ENCODE assay signal across 9 cellular contexts in the genomic region with DNA sequence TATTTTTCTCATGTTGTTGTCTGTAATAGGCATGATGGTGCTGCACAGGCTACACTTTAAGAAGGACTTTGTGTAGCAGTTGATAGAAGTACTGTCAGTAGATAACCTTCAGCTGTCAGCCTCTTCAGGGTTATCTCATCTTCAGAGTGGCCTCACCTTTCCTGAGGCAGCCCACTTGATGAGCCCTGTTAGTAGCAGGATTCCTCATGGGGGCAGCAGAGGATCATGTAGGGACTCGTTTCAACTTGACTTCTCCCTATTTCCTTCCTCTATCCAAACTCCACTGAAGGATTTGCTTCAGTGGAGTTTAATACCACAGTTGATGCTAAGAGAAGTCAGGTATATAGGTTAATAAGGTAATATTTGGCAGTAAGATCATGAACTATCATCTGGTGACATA.
DNase-seq lines count a peak whose midpoint lies in the region; ATAC-seq and TF ChIP-seq lines count a peak whose summit lies in the region.
"Had no signal": no experiment of that assay in that cellular context is flagged by ENCODE, and none has a peak within 500 bp of the region (broad histone marks: within the 10 kb centered on the region; RNA-seq: fewer than 3 reads in every experiment).

No MANE protein-coding gene starts in this region.

- H3K79me2 ChIP-seq in OCI-LY1 (ENCODE audit: insufficient read depth, low read length), result no peaks in the 10 kb centered on the region
- H3K79me2 ChIP-seq in hepatocyte, result no peaks in the 10 kb centered on the region

- no peak overlapping the region for H3K27ac ChIP-seq in HEK293 (ENCODE audit: extremely low read depth, low read depth, low read length)
- H3K27ac ChIP-seq in OCI-LY1 (ENCODE audit: low read depth, low read length, poor library complexity, severe bottlenecking), result no peak overlapping the region
- H3K27ac ChIP-seq in hepatocyte, result no peak overlapping the region
- no peak overlapping the region for H3K27ac ChIP-seq in uterus
- H3K27ac ChIP-seq in CD8-positive, alpha-beta memory T cell (ENCODE audit: low read depth, low read length), result no peak overlapping the region

- no peaks in the 10 kb centered on the region for H3K36me3 Mint-ChIP-seq in CD8-positive, alpha-beta memory T cell

- intact Hi-C loops in uterus (cut with DNase I; ENCODE audit: low total_unique reads), result no loop called here

- H3K4me1 ChIP-seq in HEK293 (ENCODE audit: control insufficient read depth, insufficient read depth, low read length) (no peaks in the 10 kb centered on the region), OCI-LY1 (ENCODE audit: insufficient read depth, low read length, severe bottlenecking) (no peaks in the 10 kb centered on the region), hepatocyte (ENCODE audit: insufficient read depth) (no peaks in the 10 kb centered on the region), uterus (no peaks in the 10 kb centered on the region)
- no peaks in the 10 kb centered on the region for H3K4me1 ChIP-seq in CD8-positive, alpha-beta memory T cell (ENCODE audit: insufficient read depth, low read length)

- POLR2A ChIA-PET in HEK293 (lab: Yijun Ruan, JAX), result no interaction called here
- POLR2A ChIA-PET in CD8-positive, alpha-beta memory T cell (lab: Charles Lee), result no interaction called here

- H3K27me3 Mint-ChIP-seq in CD8-positive, alpha-beta memory T cell, result no peaks in the 10 kb centered on the region

- WGBS in hepatocyte (ENCODE audit: low lambda C conversion rate, missing lambda C conversion rate), result 8% methylated on average over 1 of the region's 1 CpG

- H3K4me3 ChIP-seq in HEK293 (ENCODE audit: low read depth, low read length), result no peak overlapping the region
- H3K4me3 ChIP-seq in OCI-LY1 (ENCODE audit: low read depth, low read length, poor library complexity, severe bottlenecking), result no peak overlapping the region
- no peak overlapping the region for H3K4me3 ChIP-seq in hepatocyte
- no peak overlapping the region for H3K4me3 ChIP-seq in uterus
- H3K4me3 ChIP-seq in CD8-positive, alpha-beta memory T cell (ENCODE audit: low read length), result no peak overlapping the region
- H3K4me3 ChIP-seq: mucosa of descending colon had no signal

- H3K9me3 ChIP-seq in HEK293 (ENCODE audit: control insufficient read depth, insufficient read depth, low read depth, low read length) (no peaks in the 10 kb centered on the region), OCI-LY1 (ENCODE audit: low read length) (0 out of 2 replicates have a peak, but pooled peaks cover 3% of the 10 kb centered on the region), hepatocyte (ENCODE audit: low read depth) (no peaks in the 10 kb centered on the region), uterus (no peaks in the 10 kb centered on the region)
- H3K9me3 ChIP-seq in CD8-positive, alpha-beta memory T cell (ENCODE audit: low read length), result no peaks in the 10 kb centered on the region
- H3K9me3 ChIP-seq: mucosa of descending colon had no signal

- no peak overlapping the region for H3K27ac Mint-ChIP-seq in CD8-positive, alpha-beta memory T cell

- H3K9me2 ChIP-seq in OCI-LY1 (ENCODE audit: low read depth, low read length) (no peaks in the 10 kb centered on the region), hepatocyte (replicated peaks; ENCODE audit: insufficient read depth) (no peaks in the 10 kb centered on the region)

- CTCF ChIA-PET in HEK293 (lab: Yijun Ruan, JAX), result interaction anchor here (0.7 to 1.0 kb wide), 4 partner anchors 72 to 531 kb away, joined by 3 to 4 read pairs (median 3); no protein-coding TSS in a partner anchor
- CTCF ChIA-PET in CD8-positive, alpha-beta memory T cell (lab: Charles Lee), result no interaction called here

- H3K9ac ChIP-seq in OCI-LY1 (ENCODE audit: low read length), result no peak overlapping the region

- no peak overlapping the region for H3K4me3 Mint-ChIP-seq in CD8-positive, alpha-beta memory T cell

- TF ChIP-seq CTCF in HEK293 (tag by site-specific recombination; IDR thresholded peaks at IDR 0.05) (no peak), OCI-LY1 (IDR thresholded peaks at IDR 0.05; ENCODE audit: low read length) (peak; percentile 76), hepatocyte (IDR thresholded peaks at IDR 0.05; ENCODE audit: poor library complexity) (peak; percentile 65), uterus (IDR thresholded peaks at IDR 0.05) (peak in 1 of 4 experiments; percentile 20)

- peaks cover 4 to 35% (median 8%) of the 10 kb centered on the region in 5 donors for H3K9me3 Mint-ChIP-seq in CD8-positive, alpha-beta memory T cell

- H3F3A ChIP-seq in OCI-LY1 (ENCODE audit: insufficient read depth, low read length), result no peaks in the 10 kb centered on the region

- H3K4me1 Mint-ChIP-seq in CD8-positive, alpha-beta memory T cell, result no peaks in the 10 kb centered on the region

- no peaks in the 10 kb centered on the region for H3K36me3 ChIP-seq in HEK293 (ENCODE audit: control insufficient read depth in 2 of 2, insufficient read depth in 1 of 2, low read length in 2 of 2)
- no peaks in the 10 kb centered on the region for H3K36me3 ChIP-seq in OCI-LY1 (ENCODE audit: insufficient read depth, low read length)
- no peaks in the 10 kb centered on the region for H3K36me3 ChIP-seq in hepatocyte (replicated peaks; ENCODE audit: insufficient read depth, low read depth)
- no peaks in the 10 kb centered on the region for H3K36me3 ChIP-seq in uterus
- no peaks in the 10 kb centered on the region for H3K36me3 ChIP-seq in CD8-positive, alpha-beta memory T cell (ENCODE audit: insufficient read depth, low read length)

- TF ChIP-seq POLR2A in uterus (IDR thresholded peaks at IDR 0.05), result no peak

- H2AFZ ChIP-seq in OCI-LY1 (ENCODE audit: low read length) (no peak overlapping the region), hepatocyte (no peak overlapping the region)

- DNase-seq in COR-L47 (lab: John Stamatoyannopoulos, UW) (peak; percentile 26), hepatocyte (ENCODE audit: low spot score) (peak; percentile 73), uterus (no peak), NCI-H1436 (lab: John Stamatoyannopoulos, UW) (no peak)
- no peak for DNase-seq in CD8-positive, alpha-beta memory T cell

- no peak overlapping the region for H3K4me2 ChIP-seq in OCI-LY1 (ENCODE audit: low read length)
- H3K4me2 ChIP-seq in hepatocyte, result no peak overlapping the region

- H4K20me1 ChIP-seq in OCI-LY1 (ENCODE audit: insufficient read depth, low read length) (no peaks in the 10 kb centered on the region), hepatocyte (ENCODE audit: insufficient read depth, poor library complexity, severe bottlenecking) (no peaks in the 10 kb centered on the region)

- no peaks in the 10 kb centered on the region for H3K27me3 ChIP-seq in OCI-LY1 (ENCODE audit: insufficient read depth, low read length)
- no peaks in the 10 kb centered on the region for H3K27me3 ChIP-seq in hepatocyte
- no peaks in the 10 kb centered on the region for H3K27me3 ChIP-seq in uterus
- no peaks in the 10 kb centered on the region for H3K27me3 ChIP-seq in CD8-positive, alpha-beta memory T cell (ENCODE audit: insufficient read depth, low read length, poor library complexity, severe bottlenecking)

- ATAC-seq in GM18520 (IDR thresholded peaks at IDR 0.05; ENCODE audit: unreplicated experiment), result no peak
- ATAC-seq: mucosa of descending colon had no signal

TF ChIP-seq in HEK293, 187 proteins besides CTCF, POLR2A, EP300 and RAD21 (continues in another document):
- TF ChIP-seq ZFP69B (tag by site-specific recombination; IDR thresholded peaks at IDR 0.05), result no peak
- TF ChIP-seq ZNF514 (tag by site-specific recombination; IDR thresholded peaks at IDR 0.05), result no peak
- TF ChIP-seq, protein P1, sequence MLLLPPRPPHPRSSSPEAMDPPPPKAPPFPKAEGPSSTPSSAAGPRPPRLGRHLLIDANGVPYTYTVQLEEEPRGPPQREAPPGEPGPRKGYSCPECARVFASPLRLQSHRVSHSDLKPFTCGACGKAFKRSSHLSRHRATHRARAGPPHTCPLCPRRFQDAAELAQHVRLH (tag by site-specific recombination; IDR thresholded peaks at IDR 0.05), result no peak
- no peak for TF ChIP-seq ZNF530 (tag by site-specific recombination; IDR thresholded peaks at IDR 0.05; ENCODE audit: low read depth)
- TF ChIP-seq ZNF341 (tag by site-specific recombination; IDR thresholded peaks at IDR 0.05; ENCODE audit: low read depth), result no peak
- no peak for TF ChIP-seq ZNF561 (tag by site-specific recombination; IDR thresholded peaks at IDR 0.05; ENCODE audit: borderline replicate concordance)
- peak; percentile 48 for TF ChIP-seq ZNF654 (tag by site-specific recombination; IDR thresholded peaks at IDR 0.05; ENCODE audit: low read depth)

Comparison
In these comparisons a context has a peak if more than half of its experiments do, and no peak if none do; other contexts are left out.
1. DNase-seq: peak in COR-L47 (single experiment) and hepatocyte (single experiment); none in uterus (0 of 2), NCI-H1436 (single experiment) and CD8-positive, alpha-beta memory T cell (0 of 5).